Comparison of ENCODE assay signal across 27 cellular contexts in genomic region chr5:168666356-168666755, GRCh38.
"Had no signal": no experiment of that assay in that cellular context is flagged by ENCODE, and none has a peak within 500 bp of the region (broad histone marks: within the 10 kb centered on the region; RNA-seq: fewer than 3 reads in every experiment).

No MANE protein-coding gene starts in this region.

- DNase-seq: naive thymus-derived CD8-positive, alpha-beta T cell; nephron progenitor cell; occipital lobe; ovary; psoas muscle; right cardiac atrium; right lobe of liver; sigmoid colon; small intestine; stimulated activated CD4-positive, alpha-beta T cell treated with anti-CD3 and anti-CD28 coated beads, Interleukin-12 subunit alpha, Interleukin-12 subunit beta, amount 100 ng/mL, for 4 hours; stimulated activated CD4-positive, alpha-beta T cell treated with anti-CD3 and anti-CD28 coated beads, Interleukin-1b, Interleukin-23, amount 100 ng/mL, for 48 hours; stimulated activated CD4-positive, alpha-beta T cell treated with anti-CD3 and anti-CD28 coated beads, Interleukin-4, amount 100 ng/mL, for 1 hour; stimulated activated CD4-positive, alpha-beta T cell treated with anti-CD3 and anti-CD28 coated beads, Interleukin-4, amount 100 ng/mL, for 4 hours; stimulated activated CD8-positive, alpha-beta memory T cell treated with anti-CD3 and anti-CD28 coated beads, Interleukin-4, amount 100 ng/mL, for 48 hours; stimulated activated naive CD4-positive, alpha-beta T cell; stimulated activated naive CD8-positive, alpha-beta T cell treated with anti-CD3 and anti-CD28 coated beads, Interleukin-15, amount 100 ng/mL, for 72 hours; stimulated activated naive CD8-positive, alpha-beta T cell treated with anti-CD3 and anti-CD28 coated beads, Interleukin-15, Interleukin-2, amounts not matched to agents 100 U/mL and 50 U/mL, for 24 hours; substantia nigra; testis; transverse colon; upper lobe of right lung; uterus had no signal

- H3K9me3 ChIP-seq: ovary, psoas muscle, right lobe of liver, sigmoid colon, suprapubic skin, testis, tibial artery, transverse colon, upper lobe of right lung, uterus had no signal

- H3K4me1 ChIP-seq: parathyroid adenoma, psoas muscle, right lobe of liver, sigmoid colon, suprapubic skin, testis, tibial artery, upper lobe of right lung, uterus had no signal

- ATAC-seq: naive thymus-derived CD8-positive, alpha-beta T cell; natural killer cell treated with Interleukin-12 subunit alpha and Interleukin-12 subunit beta and Interleukin-15 and Interleukin-18, amount 100 ng/mL, for 72 hours; psoas muscle; right cardiac atrium; right lobe of liver; stimulated activated memory B cell treated with anti-CD40 and anti-IgM and Interleukin-4, amounts not matched to agents 10 μg/mL and 1 μg/mL and 100 μg/mL, for 72 hours; stimulated activated naive CD8-positive, alpha-beta T cell treated with anti-CD3 and anti-CD28 coated beads, Interleukin-15, amount 100 ng/mL, for 72 hours; stimulated activated naive CD8-positive, alpha-beta T cell treated with anti-CD3 and anti-CD28 coated beads, Interleukin-15, Interleukin-2, amounts not matched to agents 100 U/mL and 50 U/mL, for 24 hours; upper lobe of right lung had no signal

- H3K79me2 ChIP-seq: parathyroid adenoma had no signal

- H3K27ac ChIP-seq: ovary, parathyroid adenoma, psoas muscle, right lobe of liver, sigmoid colon, suprapubic skin, testis, tibial artery, upper lobe of right lung, uterus had no signal

- H3K27me3 ChIP-seq: ovary, right lobe of liver, sigmoid colon, suprapubic skin, testis, tibial artery, transverse colon, upper lobe of right lung, uterus had no signal

- H3K36me3 ChIP-seq: ovary, right lobe of liver, transverse colon, upper lobe of right lung, uterus had no signal

- H2AFZ ChIP-seq: parathyroid adenoma had no signal

- H3K4me3 ChIP-seq: ovary, psoas muscle, right lobe of liver, sigmoid colon, suprapubic skin, testis, tibial artery, transverse colon, upper lobe of right lung, uterus had no signal

- H3K9ac ChIP-seq: parathyroid adenoma had no signal
